In genomic region chr14:97217094-97217885, GRCh38 we compare ENCODE assay signal across 26 cellular contexts.
A peak's percentile ranks its signal among the peaks of the same experiment; 100 is the strongest.
DNase-seq lines count a peak whose midpoint lies in the region; ATAC-seq lines count a peak whose summit lies in the region.
"Had no signal": no experiment of that assay in that cellular context is flagged by ENCODE, and none has a peak within 500 bp of the region (broad histone marks: within the 10 kb centered on the region; RNA-seq: fewer than 3 reads in every experiment).

No MANE protein-coding gene starts in this region.

- no peak overlapping the region for H3K27ac ChIP-seq in naive thymus-derived CD4-positive, alpha-beta T cell (ENCODE audit: low read depth, low read length)
- H3K27ac ChIP-seq: pancreas, upper lobe of right lung, WERI-Rb-1 had no signal

- peaks cover 3% of the 10 kb centered on the region for H3K27me3 Mint-ChIP-seq in activated naive CD8-positive, alpha-beta T cell
- H3K27me3 Mint-ChIP-seq in activated naive CD8-positive, alpha-beta T cell treated with anti-CD3 and anti-CD28 coated beads, Interleukin-2, amount 50 U/mL, for 24 hours: peaks cover 15% of the 10 kb centered on the region
- peaks cover 49% of the 10 kb centered on the region for H3K27me3 Mint-ChIP-seq in activated T-helper 1 cell treated with anti-CD3 and anti-CD28 coated beads, Interleukin-12 subunit alpha, Interleukin-12 subunit beta, Interleukin-2, Interleukin-4 antibody, amounts not matched to agents 30 ng/mL and 10 ng/mL and 1 ng/mL, durations not matched to agents 14 hours and 24 hours and 36 hours (ENCODE audit: insufficient read depth)
- H3K27me3 Mint-ChIP-seq in naive thymus-derived CD4-positive, alpha-beta T cell: peaks cover 0 to 61% (median 10%) of the 10 kb centered on the region in 5 donors

- H3K9me3 ChIP-seq in naive thymus-derived CD4-positive, alpha-beta T cell (ENCODE audit: control insufficient read depth in 2 of 3, low read length in 3 of 3): no peaks in the 10 kb centered on the region
- H3K9me3 ChIP-seq: HAP-1, MG63, pancreas, upper lobe of right lung had no signal

- peak overlapping the region; percentile 10 for H3K27ac Mint-ChIP-seq in activated naive CD8-positive, alpha-beta T cell
- H3K27ac Mint-ChIP-seq in activated naive CD8-positive, alpha-beta T cell treated with anti-CD3 and anti-CD28 coated beads, Interleukin-2, amount 50 U/mL, for 24 hours: no peak overlapping the region
- H3K27ac Mint-ChIP-seq in activated T-helper 1 cell treated with anti-CD3 and anti-CD28 coated beads, Interleukin-12 subunit alpha, Interleukin-12 subunit beta, Interleukin-2, Interleukin-4 antibody, amounts not matched to agents 30 ng/mL and 10 ng/mL and 1 ng/mL, durations not matched to agents 14 hours and 24 hours and 36 hours: no peak overlapping the region
- H3K27ac Mint-ChIP-seq in naive thymus-derived CD4-positive, alpha-beta T cell: peak overlapping the region in 5 of 9 donors; percentile 18 to 62 (median 39)
- H3K27ac Mint-ChIP-seq: activated CD8-positive, alpha-beta T cell treated with anti-CD3 and anti-CD28 coated beads, Interleukin-2, amount 10 ng/mL, durations not matched to agents 7 days and 5 days; activated T-cell treated with anti-CD3 and anti-CD28 coated beads, Interleukin-2, amount 50 U/mL, for 72 hours; IgD-negative memory B cell had no signal

- POLR2A ChIA-PET in naive thymus-derived CD4-positive, alpha-beta T cell (lab: Charles Lee): interaction anchor here (0.6 kb wide), 1 partner anchor 225 kb away, joined by 3 read pairs; no protein-coding TSS in a partner anchor

- no peaks in the 10 kb centered on the region for H3K27me3 ChIP-seq in naive thymus-derived CD4-positive, alpha-beta T cell (ENCODE audit: control insufficient read depth in 2 of 2, insufficient read depth in 2 of 2, low read length in 2 of 2)
- H3K27me3 ChIP-seq: MG63 had no signal

- CTCF ChIA-PET in naive thymus-derived CD4-positive, alpha-beta T cell (lab: Charles Lee): no interaction called here

- H3K4me3 ChIP-seq in naive thymus-derived CD4-positive, alpha-beta T cell (ENCODE audit: low read length): no peak overlapping the region
- H3K4me3 ChIP-seq: HAP-1, MG63, pancreas had no signal

- peak overlapping the region; percentile 86 for H3K4me3 Mint-ChIP-seq in activated naive CD8-positive, alpha-beta T cell
- H3K4me3 Mint-ChIP-seq in activated naive CD8-positive, alpha-beta T cell treated with anti-CD3 and anti-CD28 coated beads, Interleukin-2, amount 50 U/mL, for 24 hours: no peak overlapping the region
- peak overlapping the region; percentile 35 for H3K4me3 Mint-ChIP-seq in activated T-helper 1 cell treated with anti-CD3 and anti-CD28 coated beads, Interleukin-12 subunit alpha, Interleukin-12 subunit beta, Interleukin-2, Interleukin-4 antibody, amounts not matched to agents 30 ng/mL and 10 ng/mL and 1 ng/mL, durations not matched to agents 14 hours and 24 hours and 36 hours
- H3K4me3 Mint-ChIP-seq in naive thymus-derived CD4-positive, alpha-beta T cell: peak overlapping the region in 9 of 10 donors; percentile 29 to 87 (median 79)

- ATAC-seq in activated naive CD8-positive, alpha-beta T cell treated with anti-CD3 and anti-CD28 coated beads, Interleukin-2, amount 50 U/mL, for 24 hours: no peak
- ATAC-seq in naive thymus-derived CD4-positive, alpha-beta T cell: no peak
- no peak for ATAC-seq in HG03457 (IDR thresholded peaks at IDR 0.05; ENCODE audit: unreplicated experiment)
- ATAC-seq: activated CD8-positive, alpha-beta T cell treated with anti-CD3 and anti-CD28 coated beads, Interleukin-2, amount 10 ng/mL, durations not matched to agents 7 days and 5 days; activated T-cell treated with anti-CD3 and anti-CD28 coated beads, Interleukin-2, amount 50 U/mL, for 72 hours; left cardiac atrium; pancreas; sciatic nerve; upper lobe of right lung had no signal

- intact Hi-C loops in activated T-helper 1 cell treated with anti-CD3 and anti-CD28 coated beads, Interleukin-12 subunit alpha, Interleukin-12 subunit beta, Interleukin-2, Interleukin-4 antibody, amounts not matched to agents 30 ng/mL and 10 ng/mL and 1 ng/mL, durations not matched to agents 14 hours and 24 hours and 36 hours (cut with micrococcal nuclease): no loop called here
- intact Hi-C loops in naive thymus-derived CD4-positive, alpha-beta T cell (cut with micrococcal nuclease): loop anchor here in 1 of 2 donors (5.0 kb wide), 1 partner anchor 195 kb away; no protein-coding TSS in a partner anchor

- no peak for DNase-seq in activated naive CD8-positive, alpha-beta T cell treated with anti-CD3 and anti-CD28 coated beads, Interleukin-2, amount 50 U/mL, for 24 hours
- no peak for DNase-seq in activated T-helper 1 cell treated with anti-CD3 and anti-CD28 coated beads, Interleukin-12 subunit alpha, Interleukin-12 subunit beta, Interleukin-2, Interleukin-4 antibody, amounts not matched to agents 30 ng/mL and 10 ng/mL and 1 ng/mL, durations not matched to agents 14 hours and 24 hours and 36 hours (ENCODE audit: low spot score)
- DNase-seq in naive thymus-derived CD4-positive, alpha-beta T cell: no peak
- no peak for DNase-seq in stimulated activated CD4-positive, alpha-beta T cell treated with anti-CD3 and anti-CD28 coated beads, Interleukin-2, amount 100 ng/mL, for 48 hours
- DNase-seq in NCI-H1694 treated with DMSO at 0.1 percent for 48 hours (lab: John Stamatoyannopoulos, UW): no peak
- DNase-seq in SKM-1 treated with dmso at 0.1 percent for 144 hours (lab: John Stamatoyannopoulos, UW; ENCODE audit: unreplicated experiment): no peak
- DNase-seq: activated CD8-positive, alpha-beta T cell treated with anti-CD3 and anti-CD28 coated beads, Interleukin-2, amount 10 ng/mL, durations not matched to agents 7 days and 5 days; activated T-cell treated with anti-CD3 and anti-CD28 coated beads, Interleukin-2, amount 50 U/mL, for 72 hours; C1 segment of cervical spinal cord; effector memory CD4-positive, alpha-beta T cell; left cardiac atrium; MG63; NCI-H1417 treated with DMSO at 0.1 percent for 48 hours; NCI-H510A treated with DMSO at 0.1 percent for 48 hours; NK-92 treated with Interleukin-12 subunit alpha and Interleukin-12 subunit beta, amount 100 ng/mL, for 24 hours; pancreas; stimulated activated CD4-positive, alpha-beta T cell treated with anti-CD3 and anti-CD28 coated beads, Interleukin-15, amount 100 ng/mL, for 24 hours; stimulated activated CD8-positive, alpha-beta memory T cell treated with anti-CD3 and anti-CD28 coated beads, Interleukin-4, amount 100 ng/mL, for 48 hours; upper lobe of right lung; WERI-Rb-1 had no signal

- no peaks in the 10 kb centered on the region for H3K9me3 Mint-ChIP-seq in activated naive CD8-positive, alpha-beta T cell (ENCODE audit: low read depth)
- H3K9me3 Mint-ChIP-seq in activated naive CD8-positive, alpha-beta T cell treated with anti-CD3 and anti-CD28 coated beads, Interleukin-2, amount 50 U/mL, for 24 hours: no peaks in the 10 kb centered on the region
- H3K9me3 Mint-ChIP-seq in activated T-helper 1 cell treated with anti-CD3 and anti-CD28 coated beads, Interleukin-12 subunit alpha, Interleukin-12 subunit beta, Interleukin-2, Interleukin-4 antibody, amounts not matched to agents 30 ng/mL and 10 ng/mL and 1 ng/mL, durations not matched to agents 14 hours and 24 hours and 36 hours: no peaks in the 10 kb centered on the region
- H3K9me3 Mint-ChIP-seq in naive thymus-derived CD4-positive, alpha-beta T cell: peaks cover 0 to 2% (median 0%) of the 10 kb centered on the region in 11 donors
- H3K9me3 Mint-ChIP-seq: activated T-cell treated with anti-CD3 and anti-CD28 coated beads, Interleukin-2, amount 50 U/mL, for 72 hours had no signal

- H3K4me1 ChIP-seq in naive thymus-derived CD4-positive, alpha-beta T cell (ENCODE audit: control insufficient read depth in 2 of 2, insufficient read depth in 2 of 2, low read length in 2 of 2): peaks cover 0 to 7% of the 10 kb centered on the region in 2 donors
- H3K4me1 ChIP-seq: HAP-1 had no signal

- peaks cover 22% of the 10 kb centered on the region for H3K4me1 Mint-ChIP-seq in activated naive CD8-positive, alpha-beta T cell (ENCODE audit: low read depth)
- peaks cover 17% of the 10 kb centered on the region for H3K4me1 Mint-ChIP-seq in activated naive CD8-positive, alpha-beta T cell treated with anti-CD3 and anti-CD28 coated beads, Interleukin-2, amount 50 U/mL, for 24 hours
- H3K4me1 Mint-ChIP-seq in activated T-helper 1 cell treated with anti-CD3 and anti-CD28 coated beads, Interleukin-12 subunit alpha, Interleukin-12 subunit beta, Interleukin-2, Interleukin-4 antibody, amounts not matched to agents 30 ng/mL and 10 ng/mL and 1 ng/mL, durations not matched to agents 14 hours and 24 hours and 36 hours (ENCODE audit: low read depth): peaks cover 10% of the 10 kb centered on the region
- peaks cover 8 to 39% (median 29%) of the 10 kb centered on the region in 7 donors for H3K4me1 Mint-ChIP-seq in naive thymus-derived CD4-positive, alpha-beta T cell

- no peaks in the 10 kb centered on the region for H3K36me3 ChIP-seq in naive thymus-derived CD4-positive, alpha-beta T cell (ENCODE audit: control insufficient read depth in 2 of 3, insufficient read depth in 3 of 3, low read length in 3 of 3)
- H3K36me3 ChIP-seq: HAP-1, MG63, pancreas, upper lobe of right lung, WERI-Rb-1 had no signal

- H3K36me3 Mint-ChIP-seq in activated naive CD8-positive, alpha-beta T cell: peaks cover 2% of the 10 kb centered on the region
- no peaks in the 10 kb centered on the region for H3K36me3 Mint-ChIP-seq in activated naive CD8-positive, alpha-beta T cell treated with anti-CD3 and anti-CD28 coated beads, Interleukin-2, amount 50 U/mL, for 24 hours (ENCODE audit: low read depth)
- no peaks in the 10 kb centered on the region for H3K36me3 Mint-ChIP-seq in activated T-helper 1 cell treated with anti-CD3 and anti-CD28 coated beads, Interleukin-12 subunit alpha, Interleukin-12 subunit beta, Interleukin-2, Interleukin-4 antibody, amounts not matched to agents 30 ng/mL and 10 ng/mL and 1 ng/mL, durations not matched to agents 14 hours and 24 hours and 36 hours (ENCODE audit: low read depth)
- peaks cover 0 to 1% (median 0%) of the 10 kb centered on the region in 5 donors for H3K36me3 Mint-ChIP-seq in naive thymus-derived CD4-positive, alpha-beta T cell
- H3K36me3 Mint-ChIP-seq: brain had no signal

Comparison
In these comparisons a context has a peak if more than half of its experiments do, and no peak if none do; other contexts are left out.
1. H3K27ac Mint-ChIP-seq: peak in activated naive CD8-positive, alpha-beta T cell (single experiment) and naive thymus-derived CD4-positive, alpha-beta T cell (5 of 9); none in activated naive CD8-positive, alpha-beta T cell treated with anti-CD3 and anti-CD28 coated beads, Interleukin-2, amount 50 U/mL, for 24 hours (single experiment) and activated T-helper 1 cell treated with anti-CD3 and anti-CD28 coated beads, Interleukin-12 subunit alpha, Interleukin-12 subunit beta, Interleukin-2, Interleukin-4 antibody, amounts not matched to agents 30 ng/mL and 10 ng/mL and 1 ng/mL, durations not matched to agents 14 hours and 24 hours and 36 hours (single experiment).